In genomic region chr17:81553018-81553615, GRCh38 we compare ENCODE assay signal across 8 cellular contexts. TPM values are rescaled to one million over a fixed set of nuclear protein-coding genes. Genes with fewer than 3 reads are reported as not detected.
DNase-seq lines count a peak whose midpoint lies in the region; ATAC-seq and TF ChIP-seq lines count a peak whose summit lies in the region.

No MANE protein-coding gene starts in this region.

- H3K36me3 ChIP-seq in ACC112 (ENCODE audit: insufficient read depth, low read length), result peaks cover 7% of the 10 kb centered on the region; the same call in 1 of the 2 replicates
- H3K36me3 ChIP-seq in duodenal mucosa (ENCODE audit: control insufficient read depth in 1 of 2, insufficient read depth in 2 of 2, low read length in 2 of 2), result peaks cover 1 to 36% of the 10 kb centered on the region in 2 donors
- H3K36me3 ChIP-seq in lung (ENCODE audit: control insufficient read depth in 2 of 2, insufficient read depth in 2 of 2, low read length in 2 of 2), result peaks cover 0 to 33% of the 10 kb centered on the region in 2 donors

- ATAC-seq in GM18867 (IDR thresholded peaks at IDR 0.05; ENCODE audit: unreplicated experiment), result peak; percentile 34
- ATAC-seq in HG03432 (IDR thresholded peaks at IDR 0.05; ENCODE audit: unreplicated experiment), result peak; percentile 32
- peak; percentile 61 for ATAC-seq in lung (ENCODE audit: insufficient read depth, low FRiP score)

- peaks cover 26% of the 10 kb centered on the region for H3K4me1 ChIP-seq in ACC112 (ENCODE audit: control insufficient read depth, insufficient read depth, low read length, unreplicated experiment)
- peaks cover 36 to 53% of the 10 kb centered on the region in 2 donors for H3K4me1 ChIP-seq in duodenal mucosa (ENCODE audit: control insufficient read depth in 1 of 2, insufficient read depth in 2 of 2, low read length in 2 of 2)
- H3K4me1 ChIP-seq in lung (ENCODE audit: control insufficient read depth in 2 of 2, insufficient read depth in 2 of 2, low read length in 2 of 2), result peaks cover 0 to 19% of the 10 kb centered on the region in 2 donors

- peak; percentile 95 for DNase-seq in NCI-H69 (lab: John Stamatoyannopoulos, UW)
- peak; percentile 73 to 75 for DNase-seq in activated CD4-positive, alpha-beta T cell treated with anti-CD3 and anti-CD28 coated beads, Interleukin-2, amount 50 U/mL, for 4 hours
- peak; percentile 77 for DNase-seq in lung (ENCODE audit: low spot score)
- DNase-seq in stimulated activated CD8-positive, alpha-beta memory T cell treated with anti-CD3 and anti-CD28 coated beads, Interleukin-12 subunit alpha, Interleukin-12 subunit beta, amount 100 ng/mL, for 24 hours (ENCODE audit: extremely low read depth), result peak; percentile 60

- H3K27ac ChIP-seq in ACC112 (ENCODE audit: low read depth, low read length) (peak overlapping the region; percentile 77), duodenal mucosa (ENCODE audit: low read depth, low read length) (peak overlapping the region; percentile 75), lung (ENCODE audit: low read depth in 1 of 2, low read length in 1 of 2) (peak overlapping the region; percentile 83 to 87)

- WGBS in lung, 2 donors, result 1 to 2% methylated on average over 19 of the region's 19 CpGs

- H3K9ac ChIP-seq in duodenal mucosa (ENCODE audit: low read depth in 1 of 2, low read length in 2 of 2), result peak overlapping the region; percentile 61 to 72

- no peak for TF ChIP-seq CTCF in lung (IDR thresholded peaks at IDR 0.05; ENCODE audit: control extremely low read depth, extremely low read depth)

- H3K9me3 ChIP-seq in duodenal mucosa (ENCODE audit: control insufficient read depth in 1 of 2, low read length in 2 of 2), result no peaks in the 10 kb centered on the region
- H3K9me3 ChIP-seq in lung (ENCODE audit: control insufficient read depth in 2 of 2, insufficient read depth in 1 of 2, low read length in 1 of 2), result no peaks in the 10 kb centered on the region

- H3K27me3 ChIP-seq in ACC112 (ENCODE audit: insufficient read depth, low read length) (no peaks in the 10 kb centered on the region), duodenal mucosa (ENCODE audit: control insufficient read depth in 1 of 2, insufficient read depth in 2 of 2, low read length in 2 of 2) (no peaks in the 10 kb centered on the region), lung (ENCODE audit: control insufficient read depth, insufficient read depth) (no peaks in the 10 kb centered on the region)

- H3K4me3 ChIP-seq in ACC112 (ENCODE audit: low read depth, low read length) (peak overlapping the region; percentile 81), duodenal mucosa (ENCODE audit: low read depth in 1 of 2, low read length in 2 of 2) (peak overlapping the region; percentile 81 to 90), lung (peak overlapping the region; percentile 87)

- peaks cover 29% of the 10 kb centered on the region for H3K79me2 ChIP-seq in ACC112 (ENCODE audit: control insufficient read depth, insufficient read depth, low read length, unreplicated experiment)

- H2AFZ ChIP-seq in ACC112 (ENCODE audit: low read length, unreplicated experiment), result no peak overlapping the region

RNA-seq across cellular contexts. Expression of gene FAAP100, which starts 1.0 kb away (rescaled TPM):
- total RNA-seq in lung, result 10 to 100 TPM; 20.8 to 34.4 TPM
- 10 to 100 TPM; 21.4 to 29.3 TPM for polyA plus RNA-seq in lung

RNA-seq across cellular contexts. Expression of gene FSCN2, which starts 24.9 kb away (rescaled TPM):
- total RNA-seq in lung, result 1 to 10 TPM; 2.1 to 3.9 TPM
- 1 to 10 TPM in 1 of 2 donors, under 1 TPM in 1; 0.46 to 1.8 TPM for polyA plus RNA-seq in lung

RNA-seq across cellular contexts. Expression of gene ACTG1, which starts 40.5 kb away (rescaled TPM):
- total RNA-seq in lung, result 1,000 to 10,000 TPM; 3,059 to 3,066 TPM
- polyA plus RNA-seq in lung, result 1,000 to 10,000 TPM; 1,461 to 4,301 TPM

Comparison
In these comparisons a context has a peak if more than half of its experiments do, and no peak if none do; other contexts are left out.
1. Peak in every context shown above with its lines: DNase-seq, ATAC-seq, H3K4me3 ChIP-seq and H3K27ac ChIP-seq.